8 cellular contexts compared by ENCODE assay signal in genomic region chrX:13938053-13938765, GRCh38.
DNase-seq lines count a peak whose midpoint lies in the region; ATAC-seq, FAIRE-seq and TF ChIP-seq lines count a peak whose summit lies in the region.

No MANE protein-coding gene starts in this region.

- DNase-seq in AG04450 (ENCODE audit: low read depth, low spot score): no peak
- peak; percentile 69 for DNase-seq in H9
- peak; percentile 2 for DNase-seq in activated CD8-positive, alpha-beta T cell treated with anti-CD3 and anti-CD28 coated beads for 36 hours
- no peak for DNase-seq in foreskin keratinocyte
- DNase-seq in omental fat pad (ENCODE audit: low spot score): no peak
- DNase-seq in PC-9: no peak
- DNase-seq in RKO (ENCODE audit: low spot score): no peak
- no peak for DNase-seq in GM12892 (ENCODE audit: insufficient read length)

- no peak overlapping the region for H3K4ac ChIP-seq in H9 (ENCODE audit: low read depth, low read length)

- intact Hi-C loops in activated CD8-positive, alpha-beta T cell treated with anti-CD3 and anti-CD28 coated beads for 36 hours (cut with micrococcal nuclease): no loop called here
- intact Hi-C loops in PC-9 (cut with micrococcal nuclease; ENCODE audit: unreplicated experiment): no loop called here

- H3K4me2 ChIP-seq in H9 (ENCODE audit: insufficient read depth, insufficient read length, low read length): peak overlapping the region; percentile 87
- H3K4me2 ChIP-seq in PC-9: no peak overlapping the region

- H3K56ac ChIP-seq in H9 (ENCODE audit: insufficient read length, low read depth, low read length): no peak overlapping the region

- no TSS peak for BruUV-seq in PC-9 (replicated peaks; lab: Mats Ljungman, UMichigan)

- CTCF ChIA-PET in AG04450 (lab: Charles Lee): no interaction called here
- CTCF ChIA-PET in activated CD8-positive, alpha-beta T cell treated with anti-CD3 and anti-CD28 coated beads for 36 hours (lab: Charles Lee): no interaction called here
- CTCF ChIA-PET in PC-9 (lab: Charles Lee): no interaction called here

- H2BK20ac ChIP-seq in H9 (ENCODE audit: low read depth, low read length, poor library complexity, severe bottlenecking): no peak overlapping the region

- no peaks in the 10 kb centered on the region for H3F3A ChIP-seq in PC-9 (ENCODE audit: insufficient read depth, low read depth)

- H3K79me2 ChIP-seq in H9 (ENCODE audit: insufficient read depth, low read length) (peaks cover 9% of the 10 kb centered on the region; the same call in 1 of the 2 replicates), PC-9 (ENCODE audit: low read depth) (no peaks in the 10 kb centered on the region)

- no peak overlapping the region for H3K23ac ChIP-seq in H9 (ENCODE audit: insufficient read length, low read depth, low read length)

- peak overlapping the region; percentile 87 to 93 for H3K4me3 Mint-ChIP-seq in H9
- peak overlapping the region; percentile 31 for H3K4me3 Mint-ChIP-seq in activated CD8-positive, alpha-beta T cell treated with anti-CD3 and anti-CD28 coated beads for 36 hours

- TF ChIP-seq CTCF in AG04450 (IDR thresholded peaks at IDR 0.05; ENCODE audit: low read depth, low read length): no peak
- TF ChIP-seq CTCF in H9 (conservative IDR thresholded peaks at IDR 0.05): no peak
- no peak for TF ChIP-seq CTCF in activated CD8-positive, alpha-beta T cell treated with anti-CD3 and anti-CD28 coated beads for 36 hours (IDR thresholded peaks at IDR 0.05)
- TF ChIP-seq CTCF in foreskin keratinocyte (conservative IDR thresholded peaks at IDR 0.05): peak; percentile 13
- TF ChIP-seq CTCF in omental fat pad (IDR thresholded peaks at IDR 0.05): no peak
- TF ChIP-seq CTCF in PC-9 (conservative IDR thresholded peaks at IDR 0.05): no peak

- peak overlapping the region; percentile 41 for H3K4me3 ChIP-seq in AG04450 (ENCODE audit: low read depth, low read length)
- no peak overlapping the region for H3K4me3 ChIP-seq in PC-9

- H3K36me3 Mint-ChIP-seq in H9 (ENCODE audit: insufficient read depth in 1 of 3, low read depth in 3 of 3): peaks cover 11 to 17% (median 13%) of the 10 kb centered on the region in 3 experiments
- no peaks in the 10 kb centered on the region for H3K36me3 Mint-ChIP-seq in activated CD8-positive, alpha-beta T cell treated with anti-CD3 and anti-CD28 coated beads for 36 hours (ENCODE audit: low read depth)

- peak overlapping the region; percentile 97 for H3K14ac ChIP-seq in H9 (ENCODE audit: insufficient read depth, low read length)

- H4K5ac ChIP-seq in H9 (ENCODE audit: insufficient read length, low read depth, low read length): no peak overlapping the region

- peak overlapping the region; percentile 90 for H3K18ac ChIP-seq in H9 (ENCODE audit: insufficient read length, low read depth, low read length)

- no peak overlapping the region for H2BK5ac ChIP-seq in H9 (ENCODE audit: insufficient read length, low read length)

- H3K9me2 ChIP-seq in PC-9 (ENCODE audit: insufficient read depth): no peaks in the 10 kb centered on the region

- POLR2A ChIA-PET in AG04450 (lab: Yijun Ruan, JAX): no interaction called here
- POLR2A ChIA-PET in activated CD8-positive, alpha-beta T cell treated with anti-CD3 and anti-CD28 coated beads for 36 hours (lab: Charles Lee): no interaction called here
- POLR2A ChIA-PET in PC-9 (lab: Charles Lee; ENCODE audit: unreplicated experiment): no interaction called here

- no peak overlapping the region for H2BK15ac ChIP-seq in H9 (ENCODE audit: low read depth, low read length)

- no peak overlapping the region for H2BK120ac ChIP-seq in H9 (ENCODE audit: low read depth, low read length, poor library complexity, severe bottlenecking)

- H3K27ac ChIP-seq in AG04450 (ENCODE audit: low read depth, low read length) (no peak overlapping the region), H9 (ENCODE audit: insufficient read length, low read depth, low read length) (peak overlapping the region; percentile 96), foreskin keratinocyte (no peak overlapping the region), PC-9 (no peak overlapping the region)

- no peak overlapping the region for H2AFZ ChIP-seq in H9 (ENCODE audit: low read length)
- H2AFZ ChIP-seq in PC-9: no peak overlapping the region

- H3K27ac Mint-ChIP-seq in H9: peak overlapping the region; percentile 27 to 95 (median 92); a peak in 6 of 7 replicates
- H3K27ac Mint-ChIP-seq in activated CD8-positive, alpha-beta T cell treated with anti-CD3 and anti-CD28 coated beads for 36 hours: no peak overlapping the region

- H3K4me1 Mint-ChIP-seq in H9: peaks cover 40 to 52% of the 10 kb centered on the region in 2 experiments
- H3K4me1 Mint-ChIP-seq in activated CD8-positive, alpha-beta T cell treated with anti-CD3 and anti-CD28 coated beads for 36 hours (ENCODE audit: low read depth): peaks cover 2% of the 10 kb centered on the region

- no peak for FAIRE-seq in GM12892 (lab: Jason Lieb, UNC)

- H4K91ac ChIP-seq in H9 (ENCODE audit: insufficient read length, low read depth, low read length): no peak overlapping the region

- TF ChIP-seq POLR2A in GM12892 (IDR thresholded peaks at IDR 0.05; ENCODE audit: low read depth, low read length): no peak

- H3K27me3 ChIP-seq in AG04450 (ENCODE audit: control insufficient read depth, insufficient read depth, low read length) (peaks cover 17% of the 10 kb centered on the region), H9 (ENCODE audit: insufficient read depth, low read length) (no peaks in the 10 kb centered on the region), foreskin keratinocyte (peaks cover 28% of the 10 kb centered on the region), PC-9 (ENCODE audit: insufficient read depth, low read depth) (no peaks in the 10 kb centered on the region)

- H3K9me3 ChIP-seq in AG04450 (ENCODE audit: control insufficient read depth, insufficient read depth, low read length) (no peaks in the 10 kb centered on the region), H9 (ENCODE audit: control insufficient read depth, low read depth, low read length) (no peaks in the 10 kb centered on the region), PC-9 (ENCODE audit: insufficient read depth, low read depth) (no peaks in the 10 kb centered on the region)

- no peak overlapping the region for H2AK5ac ChIP-seq in H9 (ENCODE audit: insufficient read length, low read length)

- no peak overlapping the region for H2BK12ac ChIP-seq in H9 (ENCODE audit: insufficient read length, low read depth, low read length)

- no peaks in the 10 kb centered on the region for H3K79me1 ChIP-seq in H9 (ENCODE audit: insufficient read depth, low read depth, low read length, poor library complexity, severe bottlenecking)

- no peaks in the 10 kb centered on the region for H4K20me1 ChIP-seq in H9 (ENCODE audit: control insufficient read depth, insufficient read depth, insufficient read length)
- no peaks in the 10 kb centered on the region for H4K20me1 ChIP-seq in PC-9 (ENCODE audit: insufficient read depth)

- no CpG with 5 or more reads among the region's 83 CpGs for WGBS in H9 (ENCODE audit: extremely low coverage, insufficient read length, low lambda C conversion rate)

- H3K27me3 Mint-ChIP-seq in H9 (ENCODE audit: low read depth): no peaks in the 10 kb centered on the region
- peaks cover 24% of the 10 kb centered on the region for H3K27me3 Mint-ChIP-seq in activated CD8-positive, alpha-beta T cell treated with anti-CD3 and anti-CD28 coated beads for 36 hours

- ATAC-seq in activated CD8-positive, alpha-beta T cell treated with anti-CD3 and anti-CD28 coated beads for 36 hours: no peak
- ATAC-seq in foreskin keratinocyte (peak; percentile 57), omental fat pad (ENCODE audit: low FRiP score) (peak; percentile 41)

- no peaks in the 10 kb centered on the region for H3K36me3 ChIP-seq in PC-9 (ENCODE audit: low read depth)

- peak overlapping the region; percentile 81 for H3K9ac ChIP-seq in H9 (ENCODE audit: extremely low read depth, insufficient read length, low read length)

- H3K4me1 ChIP-seq in H9 (ENCODE audit: insufficient read depth, low read length) (peaks cover 19% of the 10 kb centered on the region), foreskin keratinocyte (no peaks in the 10 kb centered on the region), PC-9 (replicated peaks; ENCODE audit: insufficient read depth) (no peaks in the 10 kb centered on the region)

- no peak overlapping the region for H4K8ac ChIP-seq in H9 (replicated peaks; ENCODE audit: insufficient read length, low read depth, low read length)

- no peak overlapping the region for H3T11ph ChIP-seq in H9 (ENCODE audit: low read length)

- H3K9me3 Mint-ChIP-seq in H9: peaks cover 26 to 31% of the 10 kb centered on the region in 2 experiments
- no peaks in the 10 kb centered on the region for H3K9me3 Mint-ChIP-seq in activated CD8-positive, alpha-beta T cell treated with anti-CD3 and anti-CD28 coated beads for 36 hours

- peaks cover 8% of the 10 kb centered on the region for H3K23me2 ChIP-seq in H9 (ENCODE audit: insufficient read length, low read depth, low read length, poor library complexity, severe bottlenecking)

Comparison
In these comparisons a context has a peak if more than half of its experiments do, and no peak if none do; other contexts are left out.
1. DNase-seq: peak in H9 (single experiment) and activated CD8-positive, alpha-beta T cell treated with anti-CD3 and anti-CD28 coated beads for 36 hours (single experiment); none in AG04450 (single experiment), foreskin keratinocyte (0 of 2), omental fat pad (single experiment), PC-9 (0 of 2), RKO (single experiment) and GM12892 (single experiment).